In the genomic region with DNA sequence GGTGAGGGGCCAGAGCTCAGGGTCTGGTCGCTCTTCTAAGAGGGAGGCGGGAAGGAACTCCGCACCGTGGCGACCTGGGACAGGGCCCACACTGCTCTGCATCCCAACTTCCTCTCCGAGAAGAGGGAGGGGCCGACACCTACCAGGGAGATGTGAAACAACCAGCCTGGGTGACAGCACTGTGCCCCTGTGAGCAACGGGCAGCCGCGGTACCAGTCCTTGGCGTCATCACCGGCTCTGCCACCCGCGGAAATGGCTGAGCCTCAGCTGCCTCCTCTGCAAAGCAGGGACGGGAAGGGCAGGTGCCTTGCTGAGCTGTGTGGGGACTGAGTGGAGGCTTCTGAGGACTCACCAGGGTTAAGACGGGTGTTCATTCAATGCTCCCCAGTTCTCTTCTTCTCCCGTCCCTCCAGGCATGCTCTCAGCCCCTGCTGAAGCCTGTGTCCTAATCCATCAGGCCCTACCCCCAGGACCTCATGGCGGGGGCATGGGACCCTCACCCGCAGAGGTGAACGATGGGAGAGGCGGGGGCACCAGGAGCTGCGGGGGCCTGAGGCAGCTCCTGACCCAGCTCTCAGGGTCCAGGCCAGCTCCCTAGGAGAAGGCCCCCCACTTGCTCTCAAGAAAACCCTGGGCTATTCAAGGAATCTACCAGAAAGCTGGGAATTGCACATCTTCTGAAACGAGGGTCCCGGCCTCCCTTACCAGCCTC, we compare ENCODE assay signal across 9 cellular contexts. TPM values are rescaled to one million over a fixed set of nuclear protein-coding genes. Genes with fewer than 3 reads are reported as not detected.
A peak's percentile ranks its signal among the peaks of the same experiment; 100 is the strongest.
DNase-seq lines count a peak whose midpoint lies in the region; ATAC-seq, FAIRE-seq and TF ChIP-seq lines count a peak whose summit lies in the region.
"Had no signal": no experiment of that assay in that cellular context is flagged by ENCODE, and none has a peak within 500 bp of the region (broad histone marks: within the 10 kb centered on the region; RNA-seq: fewer than 3 reads in every experiment).

No MANE protein-coding gene starts in this region.

- H3K27me3 Mint-ChIP-seq in CD8-positive, alpha-beta T cell (ENCODE audit: low read depth), result no peaks in the 10 kb centered on the region

- ATAC-seq in CD8-positive, alpha-beta T cell, result peak; percentile 95

- TF ChIP-seq CTCF in CD8-positive, alpha-beta T cell (IDR thresholded peaks at IDR 0.05), result no peak
- TF ChIP-seq CTCF in GM20000 (IDR thresholded peaks at IDR 0.05; ENCODE audit: extremely low read depth, missing control alignments), result no peak
- TF ChIP-seq CTCF in LNCaP clone FGC (IDR thresholded peaks at IDR 0.05; ENCODE audit: control insufficient read depth, extremely low read depth, insufficient read depth), result no peak
- no peak for TF ChIP-seq CTCF in BE2C (IDR thresholded peaks at IDR 0.05; ENCODE audit: low read depth, low read length)

- peak in 6 of 7 experiments; percentile 12 to 73 (median 50) for DNase-seq in CD8-positive, alpha-beta T cell
- DNase-seq in GM20000 (ENCODE audit: low spot score), result peak; percentile 73
- peak; percentile 64 for DNase-seq in LNCaP clone FGC (ENCODE audit: low read depth)
- DNase-seq in activated naive CD4-positive, alpha-beta T cell treated with anti-CD3 and anti-CD28 coated beads, Interleukin-2, amount 50 U/mL, for 16 hours, result peak; percentile 37
- DNase-seq in medulla oblongata (ENCODE audit: extremely low spot score), result peak; percentile 39
- DNase-seq in stimulated activated CD8-positive, alpha-beta memory T cell treated with anti-CD3 and anti-CD28 coated beads, Interleukin-7, amount 100 ng/mL, for 4 hours (ENCODE audit: low read depth in 2 of 2), result peak; percentile 12 to 44
- DNase-seq in BE2C, result no peak
- no peak for DNase-seq in RCC 7860 (ENCODE audit: low spot score)

- H3K4me1 Mint-ChIP-seq in CD8-positive, alpha-beta T cell (ENCODE audit: low read depth), result peaks cover 58% of the 10 kb centered on the region

- no peak overlapping the region for H3K4me3 ChIP-seq in CD8-positive, alpha-beta T cell (ENCODE audit: low read depth, low read length)
- H3K4me3 ChIP-seq in LNCaP clone FGC (ENCODE audit: low read depth, low read length) (peak overlapping the region; percentile 37), BE2C (ENCODE audit: low read depth, low read length) (no peak overlapping the region)

- H3K4me1 ChIP-seq in CD8-positive, alpha-beta T cell (ENCODE audit: insufficient read depth, low read length), result peaks cover 22% of the 10 kb centered on the region
- H3K4me1 ChIP-seq in BE2C, result no peaks in the 10 kb centered on the region; the same call in 1 of the 2 replicates

- H3K27me3 ChIP-seq in CD8-positive, alpha-beta T cell (ENCODE audit: insufficient read depth, low read length), result no peaks in the 10 kb centered on the region
- H3K27me3 ChIP-seq in BE2C, result no peaks in the 10 kb centered on the region

- intact Hi-C loops in CD8-positive, alpha-beta T cell (cut with DNase I, micrococcal nuclease), result no loop called here

- peaks cover 3% of the 10 kb centered on the region for H3K36me3 Mint-ChIP-seq in CD8-positive, alpha-beta T cell

- POLR2A ChIA-PET in CD8-positive, alpha-beta T cell (lab: Charles Lee), result interaction anchor here (1.2 kb wide), 1 partner anchor 9 kb away, joined by 6 read pairs; a partner anchor contains a TSS

- peak overlapping the region; percentile 17 for H3K27ac ChIP-seq in CD8-positive, alpha-beta T cell (ENCODE audit: low read depth, low read length)

- peak overlapping the region; percentile 74 for H3K27ac Mint-ChIP-seq in CD8-positive, alpha-beta T cell

- CTCF ChIA-PET in CD8-positive, alpha-beta T cell (lab: Charles Lee), result no interaction called here

- H3K9me3 Mint-ChIP-seq in CD8-positive, alpha-beta T cell, result no peaks in the 10 kb centered on the region

- H3K36me3 ChIP-seq in CD8-positive, alpha-beta T cell (ENCODE audit: insufficient read depth, low read length), result no peaks in the 10 kb centered on the region
- H3K36me3 ChIP-seq in BE2C, result peaks cover 4% of the 10 kb centered on the region

- FAIRE-seq in RCC 7860 (lab: Jason Lieb, UNC), result no peak
- FAIRE-seq: colon had no signal

- no peaks in the 10 kb centered on the region for H3K9me3 ChIP-seq in CD8-positive, alpha-beta T cell (ENCODE audit: low read length)
- no peaks in the 10 kb centered on the region; the same call in 1 of the 2 replicates for H3K9me3 ChIP-seq in BE2C

- no peak overlapping the region for H3K4me3 Mint-ChIP-seq in CD8-positive, alpha-beta T cell

RNA-seq across cellular contexts. Expression of a gene that starts 9.3 kb away (rescaled TPM):
- 10 to 100 TPM; 10.2 to 10.8 TPM for total RNA-seq in CD8-positive, alpha-beta T cell
- polyA plus RNA-seq in BE2C (2012; ENCODE audit: insufficient read depth, insufficient read length, low read depth), result 116 TPM

RNA-seq across cellular contexts. Expression of a gene that starts 29.3 kb away (rescaled TPM):
- total RNA-seq in CD8-positive, alpha-beta T cell, result 10 to 100 TPM; 17.2 to 18.6 TPM
- polyA plus RNA-seq in BE2C (2012; ENCODE audit: insufficient read depth, insufficient read length, low read depth), result 40.9 TPM

Comparison
In these comparisons a context has a peak if more than half of its experiments do, and no peak if none do; other contexts are left out.
1. DNase-seq: peak in CD8-positive, alpha-beta T cell (6 of 7), GM20000 (single experiment), LNCaP clone FGC (single experiment), activated naive CD4-positive, alpha-beta T cell treated with anti-CD3 and anti-CD28 coated beads, Interleukin-2, amount 50 U/mL, for 16 hours (single experiment), medulla oblongata (single experiment) and stimulated activated CD8-positive, alpha-beta memory T cell treated with anti-CD3 and anti-CD28 coated beads, Interleukin-7, amount 100 ng/mL, for 4 hours (2 of 2); none in BE2C (single experiment) and RCC 7860 (single experiment).